In genomic region chr4:46886711-46887110, GRCh38 we compare ENCODE assay signal across 12 cellular contexts. TPM values are rescaled to one million over a fixed set of nuclear protein-coding genes. Genes with fewer than 3 reads are reported as not detected.
DNase-seq lines count a peak whose midpoint lies in the region; ATAC-seq and TF ChIP-seq lines count a peak whose summit lies in the region.
"Had no signal": no experiment of that assay in that cellular context is flagged by ENCODE, and none has a peak within 500 bp of the region (broad histone marks: within the 10 kb centered on the region; RNA-seq: fewer than 3 reads in every experiment).

No MANE protein-coding gene starts in this region.

- no peaks in the 10 kb centered on the region; the same call in 1 of the 2 replicates for H3K79me2 ChIP-seq in OCI-LY7 (ENCODE audit: insufficient read depth, low read depth, low read length)

- H3K4me3 ChIP-seq in OCI-LY7 (ENCODE audit: low read depth, low read length, poor library complexity, severe bottlenecking) = no peak overlapping the region
- H3K4me3 ChIP-seq in epithelial cell of proximal tubule (ENCODE audit: low read depth, low read length) = no peak overlapping the region
- H3K4me3 ChIP-seq in lower leg skin (ENCODE audit: low read depth, poor library complexity, severe bottlenecking) = no peak overlapping the region
- H3K4me3 ChIP-seq: lung had no signal

- DNase-seq in SIG-M5 treated with dmso at 0.1 percent for 504 hours (lab: John Stamatoyannopoulos, UW; ENCODE audit: unreplicated experiment) = peak; percentile 5
- no peak for DNase-seq in SIG-M5 (lab: John Stamatoyannopoulos, UW)
- no peak for DNase-seq in OCI-LY7 (ENCODE audit: low spot score)
- no peak for DNase-seq in epithelial cell of proximal tubule (ENCODE audit: low read depth)
- DNase-seq in stromal cell of bone marrow (ENCODE audit: low read depth) = peak; percentile 1
- DNase-seq in lower leg skin (ENCODE audit: low spot score in 2 of 2) = no peak
- DNase-seq in substantia nigra (lab: John Stamatoyannopoulos, UW) = no peak
- DNase-seq: activated CD4-positive, alpha-beta memory T cell treated with anti-CD3 and anti-CD28 coated beads, Interleukin-2, amount 10 ng/mL, durations not matched to agents 7 days and 5 days; NCI-H2227 treated with DMSO at 0.1 percent for 48 hours; stimulated activated CD4-positive, alpha-beta T cell treated with anti-CD3 and anti-CD28 coated beads, Interleukin-2, amount 100 ng/mL, for 24 hours had no signal

- TF ChIP-seq POLR2A in lower leg skin (IDR thresholded peaks at IDR 0.05) = no peak

- H3K4me1 ChIP-seq in OCI-LY7 (ENCODE audit: insufficient read depth, low read length, poor library complexity, severe bottlenecking) = no peaks in the 10 kb centered on the region

- ATAC-seq in GM21529 (IDR thresholded peaks at IDR 0.05; ENCODE audit: unreplicated experiment) = no peak

- CTCF ChIA-PET in OCI-LY7 (lab: Charles Lee; ENCODE audit: unreplicated experiment) = no interaction called here

- no peaks in the 10 kb centered on the region for H3K9me2 ChIP-seq in OCI-LY7 (ENCODE audit: insufficient read depth, low read length)

- H3K36me3 ChIP-seq in OCI-LY7 (ENCODE audit: insufficient read depth, low read length) = no peaks in the 10 kb centered on the region

- 28 to 40% methylated on average over 2 of the region's 2 CpGs for WGBS in lower leg skin, 2 donors

- no peaks in the 10 kb centered on the region for H4K20me1 ChIP-seq in OCI-LY7 (ENCODE audit: insufficient read depth, low read length)

- TF ChIP-seq CTCF in OCI-LY7 (conservative IDR thresholded peaks at IDR 0.05; ENCODE audit: low read length) (peak; percentile 58), epithelial cell of proximal tubule (conservative IDR thresholded peaks at IDR 0.05; ENCODE audit: low read depth, low read length) (peak; percentile 55), lower leg skin (IDR thresholded peaks at IDR 0.05) (no peak)

- H3K27ac ChIP-seq in OCI-LY7 (ENCODE audit: low read depth, low read length, poor library complexity, severe bottlenecking) (no peak overlapping the region), substantia nigra (ENCODE audit: low read depth, low read length, poor library complexity, severe bottlenecking) (no peak overlapping the region)

- POLR2A ChIA-PET in OCI-LY7 (lab: Charles Lee) = no interaction called here

- no peaks in the 10 kb centered on the region for H3K9me3 ChIP-seq in OCI-LY7 (ENCODE audit: low read length)

- intact Hi-C loops in OCI-LY7 (cut with micrococcal nuclease; ENCODE audit: unreplicated experiment) (no loop called here), lower leg skin (cut with DNase I; ENCODE audit: low total_unique reads) (no loop called here)

- no peak overlapping the region for H3K4me2 ChIP-seq in OCI-LY7 (ENCODE audit: low read length)

- no peak overlapping the region for H2AFZ ChIP-seq in OCI-LY7 (ENCODE audit: low read length)

- no TSS peak for BruUV-seq in OCI-LY7 (replicated peaks; lab: Mats Ljungman, UMichigan)

RNA-seq across cellular contexts. Expression of gene COX7B2, which starts 22.3 kb away (rescaled TPM):
- not detected in 2 replicates for total RNA-seq in OCI-LY7 (2014; rRNA removed; shearing (Covaris generic))
- not detected in 2 replicates for total RNA-seq in OCI-LY7 (2022)
- total RNA-seq in epithelial cell of proximal tubule = not detected in 2 replicates
- total RNA-seq in lower leg skin = not detected
- total RNA-seq: activated CD4-positive, alpha-beta memory T cell treated with anti-CD3 and anti-CD28 coated beads, Interleukin-2, amount 10 ng/mL, durations not matched to agents 7 days and 5 days; lung had no signal

Comparison
In these comparisons a context has a peak if more than half of its experiments do, and no peak if none do; other contexts are left out.
1. DNase-seq: peak in SIG-M5 treated with dmso at 0.1 percent for 504 hours (single experiment) and stromal cell of bone marrow (single experiment); none in SIG-M5 (single experiment), OCI-LY7 (single experiment), epithelial cell of proximal tubule (single experiment), lower leg skin (0 of 2) and substantia nigra (0 of 49).
2. CTCF ChIP-seq: peak in OCI-LY7 (single experiment) and epithelial cell of proximal tubule (single experiment); none in lower leg skin (0 of 3).